In the genomic region with DNA sequence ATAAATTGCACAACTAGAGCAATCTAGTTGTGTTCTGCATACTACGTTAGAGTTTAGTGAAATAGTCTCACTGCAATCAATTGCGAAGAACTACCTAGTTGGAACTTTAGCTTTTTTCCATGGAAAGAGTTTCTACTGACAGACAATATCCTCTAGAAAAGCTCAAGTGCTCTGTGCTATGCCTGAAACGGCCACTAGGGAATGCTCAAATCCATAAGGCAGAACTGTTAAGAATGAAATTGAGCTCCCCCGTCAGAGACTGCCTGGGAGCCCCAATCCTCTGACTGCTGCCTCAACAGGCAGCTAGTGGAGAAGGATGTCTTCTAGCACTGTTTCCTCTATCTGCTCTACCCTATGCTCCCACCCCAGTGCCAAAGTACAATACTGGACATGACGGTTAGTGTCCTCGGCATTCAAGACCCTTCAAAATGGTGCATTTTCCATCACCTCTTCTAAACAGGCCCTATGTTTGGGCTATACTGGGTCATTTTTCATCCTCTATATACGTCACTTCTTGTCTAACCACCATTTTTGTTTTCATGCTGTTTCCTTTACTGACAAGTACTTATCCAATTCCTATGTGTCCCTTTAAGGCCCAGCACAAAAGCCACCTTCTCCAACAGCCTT, we compare ENCODE assay signal across 8 cellular contexts. TPM values are rescaled to one million over a fixed set of nuclear protein-coding genes. Genes with fewer than 3 reads are reported as not detected.
DNase-seq lines count a peak whose midpoint lies in the region; ATAC-seq and TF ChIP-seq lines count a peak whose summit lies in the region.

No MANE protein-coding gene starts in this region.

- H3K36me3 ChIP-seq in WERI-Rb-1: no peaks in the 10 kb centered on the region

- DNase-seq in NCI-H1105 treated with DMSO at 0.1 percent for 48 hours (lab: John Stamatoyannopoulos, UW) (peak; percentile 21), NCI-H1105 (lab: John Stamatoyannopoulos, UW) (no peak), NCI-H1694 (lab: John Stamatoyannopoulos, UW) (peak; percentile 56), WERI-Rb-1 (peak; percentile 50), left lobe of liver (ENCODE audit: low spot score) (peak; percentile 51)
- DNase-seq in central memory CD4-positive, alpha-beta T cell: peak; percentile 36
- peak; percentile 3 for DNase-seq in stimulated activated CD8-positive, alpha-beta memory T cell treated with anti-CD3 and anti-CD28 coated beads, Interleukin-12 subunit alpha, Interleukin-12 subunit beta, amount 100 ng/mL, for 4 hours (ENCODE audit: low read depth)

- peak; percentile 73 for TF ChIP-seq CTCF in WERI-Rb-1 (IDR thresholded peaks at IDR 0.05; ENCODE audit: low read depth, low read length)

- no peak overlapping the region for H3K27ac ChIP-seq in WERI-Rb-1

- H3K9me3 ChIP-seq in WERI-Rb-1 (ENCODE audit: severe bottlenecking): no peaks in the 10 kb centered on the region

- H3K27me3 ChIP-seq in WERI-Rb-1 (ENCODE audit: insufficient read depth, low read depth, severe bottlenecking): peaks cover 24% of the 10 kb centered on the region

- no peak overlapping the region for H3K4me3 ChIP-seq in WERI-Rb-1 (ENCODE audit: low read depth, low read length)

- peak; percentile 82 for ATAC-seq in HG02588 (IDR thresholded peaks at IDR 0.05; ENCODE audit: unreplicated experiment)
- peak; percentile 95 for ATAC-seq in left lobe of liver

RNA-seq across cellular contexts. Expression of gene FRMD7, which starts 35.3 kb away (rescaled TPM):
- 0.05 TPM for total RNA-seq in left lobe of liver
